Comparison of ENCODE assay signal across 2 cellular contexts in genomic region chr3:50168791-50169190, GRCh38.
TF ChIP-seq lines count a peak whose summit lies in the region.

No MANE protein-coding gene starts in this region.

TF ChIP-seq in endothelial cell of umbilical vein, 7 proteins besides CTCF, POLR2A, EP300 and RAD21:
- TF ChIP-seq EZH2 (IDR thresholded peaks at IDR 0.05; ENCODE audit: borderline replicate concordance, low read depth, low read length, severe bottlenecking) (no peak), POLR2AphosphoS5 (IDR thresholded peaks at IDR 0.05; ENCODE audit: insufficient read depth, low read depth, low read length) (no peak), FOS (IDR thresholded peaks at IDR 0.05; ENCODE audit: borderline replicate concordance, insufficient read depth, low read length) (no peak), JUN (IDR thresholded peaks at IDR 0.05; ENCODE audit: borderline replicate concordance, insufficient read depth, insufficient read length, low read depth) (no peak), GATA2 (IDR thresholded peaks at IDR 0.05; ENCODE audit: insufficient read depth, insufficient read length, low read depth, low read length) (no peak), MAX (IDR thresholded peaks at IDR 0.05; ENCODE audit: insufficient read depth, insufficient read length) (no peak), MYC (IDR thresholded peaks at IDR 0.05; ENCODE audit: low read depth, low read length) (no peak)
TF ChIP-seq in endothelial cell of umbilical vein: peak in this region for 0.

TF ChIP-seq in GM12891, 5 proteins besides CTCF, POLR2A, EP300 and RAD21:
- no peak for TF ChIP-seq POU2F2 (IDR thresholded peaks at IDR 0.05; ENCODE audit: low read depth, low read length)
- TF ChIP-seq POLR2AphosphoS5 (IDR thresholded peaks at IDR 0.05; ENCODE audit: low read depth, low read length) = no peak
- no peak for TF ChIP-seq PAX5 (IDR thresholded peaks at IDR 0.05; ENCODE audit: insufficient read depth, low read length, severe bottlenecking)
- TF ChIP-seq SPI1 (IDR thresholded peaks at IDR 0.05; ENCODE audit: low read depth, low read length) = no peak
- no peak for TF ChIP-seq TAF1 (IDR thresholded peaks at IDR 0.05; ENCODE audit: low read depth, low read length)
TF ChIP-seq in GM12891: peak in this region for 0.
